23 cellular contexts compared by ENCODE assay signal in the genomic region with DNA sequence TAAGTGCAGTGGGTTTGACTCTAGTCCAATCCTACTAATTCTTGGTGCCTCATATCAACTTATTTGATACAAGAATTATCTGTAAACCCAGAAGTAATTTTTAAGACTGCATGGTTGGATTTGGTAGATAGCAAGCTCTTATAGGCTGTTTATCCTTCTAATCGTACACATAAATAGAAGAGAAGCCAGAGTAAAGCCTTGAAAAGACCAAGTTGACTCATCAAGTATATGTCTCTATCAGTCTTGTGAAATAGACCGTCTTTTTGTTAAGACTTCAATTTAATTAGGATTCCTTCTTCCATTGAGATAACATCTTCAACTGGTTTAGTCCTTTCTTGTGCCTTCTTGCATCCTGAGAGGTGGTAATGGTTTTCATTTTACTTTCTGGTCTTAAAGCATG.
"Had no signal": no experiment of that assay in that cellular context is flagged by ENCODE, and none has a peak within 500 bp of the region (broad histone marks: within the 10 kb centered on the region; RNA-seq: fewer than 3 reads in every experiment).

No MANE protein-coding gene starts in this region.

- H3K27ac ChIP-seq: adrenal gland, breast epithelium, PC-9, WERI-Rb-1 had no signal

- H3K27me3 ChIP-seq: adrenal gland, breast epithelium had no signal

- DNase-seq: activated CD4-positive, alpha-beta memory T cell treated with anti-CD3 and anti-CD28 coated beads, Interleukin-2, amount 10 ng/mL, durations not matched to agents 7 days and 5 days; activated CD4-positive, alpha-beta T cell treated with anti-CD3 and anti-CD28 coated beads for 36 hours; activated CD4-positive, alpha-beta T cell treated with anti-CD3 and anti-CD28 coated beads, Interleukin-2, amount 50 U/mL, for 1 hour; activated gamma-delta T cell treated with Interleukin-2 at 50 U/mL for 16 hours; activated naive CD4-positive, alpha-beta T cell treated with anti-CD3 and anti-CD28 coated beads, Interleukin-2, amount 50 U/mL, for 16 hours; activated naive CD8-positive, alpha-beta T cell treated with anti-CD3 and anti-CD28 coated beads, Interleukin-2, amount 10 ng/mL, durations not matched to agents 7 days and 5 days; activated T-cell treated with anti-CD3 and anti-CD28 coated beads, Interleukin-2, amount 50 U/mL, for 72 hours; adrenal gland; aorta; caudate nucleus; NCI-H1092; NCI-H1417 treated with DMSO at 0.1 percent for 48 hours; NCI-H1694; NCI-H2029; NCI-H510A treated with DMSO at 0.1 percent for 48 hours; NCI-H69; NK-92 treated with Interleukin-12 subunit alpha and Interleukin-12 subunit beta, amount 100 ng/mL, for 24 hours; PC-9; SHP77 treated with DMSO at 0.1 percent for 48 hours; T-helper 17 cell; T-helper 9 cell; WERI-Rb-1 had no signal

- H2AFZ ChIP-seq: PC-9 had no signal

- ATAC-seq: activated CD4-positive, alpha-beta T cell treated with anti-CD3 and anti-CD28 coated beads for 36 hours; activated T-cell treated with anti-CD3 and anti-CD28 coated beads, Interleukin-2, amount 50 U/mL, for 72 hours; T-helper 17 cell had no signal

- H3K36me3 ChIP-seq: adrenal gland, breast epithelium, WERI-Rb-1 had no signal

- H3K4me1 ChIP-seq: adrenal gland, breast epithelium had no signal

- H3K4me3 ChIP-seq: adrenal gland, breast epithelium, PC-9 had no signal

- H3K4me2 ChIP-seq: PC-9 had no signal
